ENCODE assay signal across 19 cellular contexts in the genomic region with DNA sequence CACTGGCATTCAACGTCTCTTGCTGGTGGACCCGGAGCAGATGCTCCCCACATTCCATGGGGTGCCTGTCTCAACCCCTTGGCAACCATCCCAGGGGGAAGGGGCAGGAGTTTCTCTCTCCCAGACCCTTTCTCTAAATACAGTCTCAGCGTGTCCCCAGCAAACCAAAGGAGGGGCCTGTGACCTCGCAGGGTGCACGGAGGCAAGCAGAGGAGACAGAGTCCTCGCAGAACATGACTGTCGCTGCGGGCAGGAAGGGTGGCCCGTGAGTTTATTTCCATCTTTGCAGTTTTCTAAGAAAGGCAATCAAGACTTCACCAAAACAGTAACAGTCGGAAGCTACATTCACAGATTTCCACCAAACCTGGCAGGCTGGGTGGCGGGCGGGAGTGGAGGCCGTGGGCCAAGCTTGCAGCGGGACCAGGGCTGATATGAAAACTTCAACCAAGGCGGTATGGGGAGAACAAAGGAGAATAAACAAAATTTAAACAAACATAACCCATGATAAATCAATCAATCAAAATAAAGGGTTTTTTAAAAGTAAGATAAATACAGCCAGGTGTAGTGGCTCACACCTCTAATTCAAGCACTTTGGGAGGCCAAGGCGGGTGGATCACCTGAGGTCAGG. TPM values are rescaled to one million over a fixed set of nuclear protein-coding genes. Genes with fewer than 3 reads are reported as not detected.
DNase-seq lines count a peak whose midpoint lies in the region; ATAC-seq and TF ChIP-seq lines count a peak whose summit lies in the region.
"Had no signal": no experiment of that assay in that cellular context is flagged by ENCODE, and none has a peak within 500 bp of the region (broad histone marks: within the 10 kb centered on the region; RNA-seq: fewer than 3 reads in every experiment).

No MANE protein-coding gene starts in this region.

- BruUV-seq in PC-3 (replicated peaks; lab: Mats Ljungman, UMichigan) = no TSS peak

- H3K4me3 Mint-ChIP-seq in endothelial cell (ENCODE audit: unreplicated experiment) = peak overlapping the region; percentile 48
- H3K4me3 Mint-ChIP-seq in progenitor cell of endocrine pancreas (ENCODE audit: low read depth) = no peak overlapping the region
- H3K4me3 Mint-ChIP-seq: activated CD4-positive, alpha-beta memory T cell treated with anti-CD3 and anti-CD28 coated beads for 36 hours; activated naive CD4-positive, alpha-beta T cell treated with anti-CD3 and anti-CD28 coated beads, Interleukin-2, amount 50 U/mL, for 24 hours; activated T-cell treated with anti-CD3 and anti-CD28 coated beads, Interleukin-2, amount 50 U/mL, for 24 hours; B cell; effector memory CD8-positive, alpha-beta T cell; stimulated activated naive CD8-positive, alpha-beta T cell treated with anti-CD3 and anti-CD28 coated beads, Interleukin-15, Interleukin-2, amounts not matched to agents 100 ng/mL and 50 ng/mL, for 24 hours; T-cell had no signal

- H3K4me1 Mint-ChIP-seq in endothelial cell (ENCODE audit: unreplicated experiment) = peaks cover 30% of the 10 kb centered on the region
- H3K4me1 Mint-ChIP-seq in progenitor cell of endocrine pancreas (ENCODE audit: low read depth) = peaks cover 12% of the 10 kb centered on the region

- no peaks in the 10 kb centered on the region for H3K9me3 ChIP-seq in PC-3 (ENCODE audit: low read length)

- no peaks in the 10 kb centered on the region for H3K27me3 ChIP-seq in PC-3 (ENCODE audit: low read length)

- no peaks in the 10 kb centered on the region for H3K9me3 Mint-ChIP-seq in endothelial cell (ENCODE audit: unreplicated experiment)
- no peaks in the 10 kb centered on the region for H3K9me3 Mint-ChIP-seq in progenitor cell of endocrine pancreas (ENCODE audit: low read depth)
- H3K9me3 Mint-ChIP-seq: activated CD4-positive, alpha-beta memory T cell treated with anti-CD3 and anti-CD28 coated beads for 36 hours; activated naive CD4-positive, alpha-beta T cell treated with anti-CD3 and anti-CD28 coated beads, Interleukin-2, amount 50 U/mL, for 24 hours; activated T-cell treated with anti-CD3 and anti-CD28 coated beads, Interleukin-2, amount 50 U/mL, for 24 hours; effector memory CD8-positive, alpha-beta T cell; stimulated activated naive CD8-positive, alpha-beta T cell treated with anti-CD3 and anti-CD28 coated beads, Interleukin-15, Interleukin-2, amounts not matched to agents 100 ng/mL and 50 ng/mL, for 24 hours; T-cell had no signal

- H3K4me1 ChIP-seq in PC-3 (ENCODE audit: insufficient read depth, low read length) = no peaks in the 10 kb centered on the region

- no peak overlapping the region for H3K4me2 ChIP-seq in PC-3 (ENCODE audit: low read length)
- H3K4me2 ChIP-seq: smooth muscle cell had no signal

- H4K20me1 ChIP-seq in PC-3 (ENCODE audit: low read length) = peaks cover 3% of the 10 kb centered on the region; the same call in 1 of the 2 replicates

- intact Hi-C loops in PC-3 (cut with micrococcal nuclease) = no loop called here
- intact Hi-C loops in posterior cingulate gyrus (cut with DNase I) = loop anchor here (1.0 kb wide), 1 partner anchor 79 kb away; no protein-coding TSS in a partner anchor

- DNase-seq in NCI-H2227 treated with DMSO at 0.1 percent for 48 hours (lab: John Stamatoyannopoulos, UW) (peak; percentile 37), NCI-H2227 (lab: John Stamatoyannopoulos, UW; ENCODE audit: unreplicated experiment) (no peak), PC-3 (no peak), endothelial cell (ENCODE audit: low spot score) (no peak), progenitor cell of endocrine pancreas (ENCODE audit: low spot score, unreplicated experiment) (no peak), amygdala (lab: John Stamatoyannopoulos, UW) (no peak), posterior cingulate gyrus (no peak)
- DNase-seq: activated T-cell treated with anti-CD3 and anti-CD28 coated beads, Interleukin-2, amount 50 U/mL, for 24 hours; effector memory CD8-positive, alpha-beta T cell; left cardiac atrium; NCI-H2107; Right ventricle myocardium superior had no signal

- no peak overlapping the region for H3K27ac ChIP-seq in PC-3 (ENCODE audit: low read length)

- H3K79me2 ChIP-seq in PC-3 (ENCODE audit: low read length) = peaks cover 53% of the 10 kb centered on the region

- no peak overlapping the region for H3K27ac Mint-ChIP-seq in endothelial cell (ENCODE audit: unreplicated experiment)
- H3K27ac Mint-ChIP-seq in progenitor cell of endocrine pancreas = peak overlapping the region; percentile 57
- H3K27ac Mint-ChIP-seq: activated CD4-positive, alpha-beta memory T cell treated with anti-CD3 and anti-CD28 coated beads for 36 hours; activated naive CD4-positive, alpha-beta T cell treated with anti-CD3 and anti-CD28 coated beads, Interleukin-2, amount 50 U/mL, for 24 hours; B cell; effector memory CD8-positive, alpha-beta T cell; stimulated activated naive CD8-positive, alpha-beta T cell treated with anti-CD3 and anti-CD28 coated beads, Interleukin-15, Interleukin-2, amounts not matched to agents 100 ng/mL and 50 ng/mL, for 24 hours; T-cell had no signal

- POLR2A ChIA-PET in PC-3 (lab: Charles Lee; ENCODE audit: unreplicated experiment) = no interaction called here

- H3K36me3 ChIP-seq in PC-3 (ENCODE audit: low read depth, low read length) = no peaks in the 10 kb centered on the region

- CTCF ChIA-PET in PC-3 (lab: Charles Lee) = no interaction called here

- no peaks in the 10 kb centered on the region for H3F3A ChIP-seq in PC-3 (ENCODE audit: low read length, unreplicated experiment)

- H2AFZ ChIP-seq in PC-3 (ENCODE audit: low read length) = no peak overlapping the region

- no peak for ATAC-seq in PC-3
- no peak for ATAC-seq in HG03457 (IDR thresholded peaks at IDR 0.05; ENCODE audit: unreplicated experiment)
- ATAC-seq: effector memory CD8-positive, alpha-beta T cell; T-cell had no signal

- H3K4me3 ChIP-seq in PC-3 (ENCODE audit: low read length) = no peak overlapping the region
- H3K4me3 ChIP-seq: smooth muscle cell had no signal

- TF ChIP-seq CTCF in PC-3 (conservative IDR thresholded peaks at IDR 0.05; ENCODE audit: low read depth, low read length) = 0 out of 2 replicates have a peak, but pooled peaks have one; percentile 12
- no peak for TF ChIP-seq CTCF in endothelial cell (IDR thresholded peaks at IDR 0.05; ENCODE audit: unreplicated experiment)
- TF ChIP-seq CTCF in progenitor cell of endocrine pancreas (IDR thresholded peaks at IDR 0.05; ENCODE audit: unreplicated experiment) = no peak

- peaks cover 13% of the 10 kb centered on the region for H3K36me3 Mint-ChIP-seq in endothelial cell (ENCODE audit: low read depth, unreplicated experiment)
- peaks cover 4% of the 10 kb centered on the region for H3K36me3 Mint-ChIP-seq in progenitor cell of endocrine pancreas (ENCODE audit: insufficient read depth)
- H3K36me3 Mint-ChIP-seq: activated naive CD4-positive, alpha-beta T cell treated with anti-CD3 and anti-CD28 coated beads, Interleukin-2, amount 50 U/mL, for 24 hours had no signal

- no peaks in the 10 kb centered on the region for H3K9me2 ChIP-seq in PC-3 (replicated peaks; ENCODE audit: low read length)

- no peaks in the 10 kb centered on the region for H3K27me3 Mint-ChIP-seq in endothelial cell (ENCODE audit: unreplicated experiment)
- no peaks in the 10 kb centered on the region for H3K27me3 Mint-ChIP-seq in progenitor cell of endocrine pancreas
- H3K27me3 Mint-ChIP-seq: activated CD4-positive, alpha-beta memory T cell treated with anti-CD3 and anti-CD28 coated beads for 36 hours; activated naive CD4-positive, alpha-beta T cell treated with anti-CD3 and anti-CD28 coated beads, Interleukin-2, amount 50 U/mL, for 24 hours; activated T-cell treated with anti-CD3 and anti-CD28 coated beads, Interleukin-2, amount 50 U/mL, for 24 hours; B cell; effector memory CD8-positive, alpha-beta T cell; stimulated activated naive CD8-positive, alpha-beta T cell treated with anti-CD3 and anti-CD28 coated beads, Interleukin-15, Interleukin-2, amounts not matched to agents 100 ng/mL and 50 ng/mL, for 24 hours; T-cell had no signal

- H3K9ac ChIP-seq in PC-3 (ENCODE audit: low read length) = no peak overlapping the region

RNA-seq across cellular contexts. Expression of a gene that starts 18.6 kb away (rescaled TPM):
- total RNA-seq in PC-3 (2014; rRNA removed) (55.8 and 86.1 TPM in 2 replicates), endothelial cell (ENCODE audit: unreplicated experiment) (40.9 TPM), progenitor cell of endocrine pancreas (49.3 and 49.9 TPM in 2 replicates)

RNA-seq across cellular contexts. Expression of a gene that starts 32.3 kb away (rescaled TPM):
- total RNA-seq in PC-3 (2014; rRNA removed) (56.0 and 62.0 TPM in 2 replicates), endothelial cell (ENCODE audit: unreplicated experiment) (113 TPM), progenitor cell of endocrine pancreas (177 and 193 TPM in 2 replicates)

RNA-seq across cellular contexts. Expression of a gene that starts 33.9 kb away (rescaled TPM):
- total RNA-seq in PC-3 (2014; rRNA removed) (104 and 119 TPM in 2 replicates), endothelial cell (ENCODE audit: unreplicated experiment) (45.1 TPM), progenitor cell of endocrine pancreas (31.6 and 31.9 TPM in 2 replicates)
